Comparison of ENCODE assay signal across 8 cellular contexts in genomic region chr20:32470025-32470861, GRCh38.
DNase-seq lines count a peak whose midpoint lies in the region; ATAC-seq, FAIRE-seq and TF ChIP-seq lines count a peak whose summit lies in the region.

No MANE protein-coding gene starts in this region.

- no peaks in the 10 kb centered on the region for H3K79me2 ChIP-seq in KMS-11 (ENCODE audit: insufficient read depth, low read depth)

- H3K4me3 Mint-ChIP-seq in activated naive CD4-positive, alpha-beta T cell treated with anti-CD3 and anti-CD28 coated beads, Interleukin-2, amount 10 ng/mL, durations not matched to agents 7 days and 5 days, result no peak overlapping the region

- TF ChIP-seq EP300 in suprapubic skin (IDR thresholded peaks at IDR 0.05), result no peak

- H4K20me1 ChIP-seq in KMS-11 (ENCODE audit: insufficient read depth), result no peaks in the 10 kb centered on the region

- no peak overlapping the region for H2AFZ ChIP-seq in KMS-11 (ENCODE audit: low read depth)

- no peak for FAIRE-seq in small intestine (lab: Jason Lieb, UNC)

- H3K4me1 Mint-ChIP-seq in activated naive CD4-positive, alpha-beta T cell treated with anti-CD3 and anti-CD28 coated beads, Interleukin-2, amount 10 ng/mL, durations not matched to agents 7 days and 5 days, result no peaks in the 10 kb centered on the region

- 62 to 64% methylated on average over 27 of the region's 27 CpGs for WGBS in heart right ventricle, 2 donors
- WGBS in small intestine, 3 donors, result 49 to 65% (median 54%) methylated on average over 27 of the region's 27 CpGs
- 100% methylated on average over 1 of the region's 27 CpGs for WGBS in suprapubic skin

- no peak overlapping the region for H3K4me2 ChIP-seq in KMS-11

- no peaks in the 10 kb centered on the region for H3K27me3 Mint-ChIP-seq in activated naive CD4-positive, alpha-beta T cell treated with anti-CD3 and anti-CD28 coated beads, Interleukin-2, amount 10 ng/mL, durations not matched to agents 7 days and 5 days

- H3K9me3 Mint-ChIP-seq in activated naive CD4-positive, alpha-beta T cell treated with anti-CD3 and anti-CD28 coated beads, Interleukin-2, amount 10 ng/mL, durations not matched to agents 7 days and 5 days, result no peaks in the 10 kb centered on the region

- TF ChIP-seq CTCF in KMS-11 (conservative IDR thresholded peaks at IDR 0.05; ENCODE audit: low read depth, low read length) (peak; percentile 18; the same call in 1 of the 2 replicates), heart right ventricle (IDR thresholded peaks at IDR 0.05) (peak; percentile 22 to 78 (median 65)), suprapubic skin (IDR thresholded peaks at IDR 0.05) (peak in 1 of 2 donors; percentile 21)

- H3K27ac ChIP-seq in KMS-11 (no peak overlapping the region), heart right ventricle (peak overlapping the region; percentile 69 to 94 (median 82)), small intestine (ENCODE audit: low read depth in 1 of 2, low read length in 1 of 2) (peak overlapping the region; percentile 27 to 52), suprapubic skin (no peak overlapping the region)

- intact Hi-C loops in heart right ventricle (cut with DNase I), result no loop called here

- H3K9me3 ChIP-seq in heart right ventricle (no peaks in the 10 kb centered on the region), small intestine (ENCODE audit: control insufficient read depth, low read depth) (no peaks in the 10 kb centered on the region), suprapubic skin (no peaks in the 10 kb centered on the region)

- CTCF ChIA-PET in activated naive CD4-positive, alpha-beta T cell treated with anti-CD3 and anti-CD28 coated beads, Interleukin-2, amount 10 ng/mL, durations not matched to agents 7 days and 5 days (lab: Charles Lee), result interaction anchor here (1.1 kb wide), 1 partner anchor 38 kb away, joined by 4 read pairs; no protein-coding TSS in a partner anchor

- ATAC-seq in heart right ventricle, result peak; percentile 49 to 75 (median 66)
- no peak for ATAC-seq in GM21526 (IDR thresholded peaks at IDR 0.05; ENCODE audit: low FRiP score, unreplicated experiment)

- no peaks in the 10 kb centered on the region for H3K27me3 ChIP-seq in KMS-11 (ENCODE audit: insufficient read depth, low read depth)
- H3K27me3 ChIP-seq in heart right ventricle, result no peaks in the 10 kb centered on the region
- no peaks in the 10 kb centered on the region for H3K27me3 ChIP-seq in small intestine (ENCODE audit: control insufficient read depth in 2 of 2, insufficient read depth in 2 of 2, low read length in 2 of 2)
- H3K27me3 ChIP-seq in suprapubic skin, result no peaks in the 10 kb centered on the region

- no peak overlapping the region for H3K27ac Mint-ChIP-seq in activated naive CD4-positive, alpha-beta T cell treated with anti-CD3 and anti-CD28 coated beads, Interleukin-2, amount 10 ng/mL, durations not matched to agents 7 days and 5 days

- no peaks in the 10 kb centered on the region for H3K4me1 ChIP-seq in KMS-11 (ENCODE audit: low read depth, poor library complexity, severe bottlenecking)
- peaks cover 27 to 98% (median 80%) of the 10 kb centered on the region in 9 donors for H3K4me1 ChIP-seq in heart right ventricle
- no peaks in the 10 kb centered on the region for H3K4me1 ChIP-seq in small intestine (ENCODE audit: control insufficient read depth in 2 of 2, insufficient read depth in 1 of 2, low read depth in 1 of 2, low read length in 1 of 2)
- peaks cover 44% of the 10 kb centered on the region for H3K4me1 ChIP-seq in suprapubic skin

- H3K36me3 ChIP-seq in KMS-11 (ENCODE audit: insufficient read depth) (no peaks in the 10 kb centered on the region), heart right ventricle (peaks cover 0 to 27% (median 0%) of the 10 kb centered on the region in 9 donors), small intestine (ENCODE audit: control insufficient read depth in 2 of 2, insufficient read depth in 2 of 2, low read length in 2 of 2) (no peaks in the 10 kb centered on the region), suprapubic skin (no peaks in the 10 kb centered on the region)

- TF ChIP-seq POLR2A in suprapubic skin (IDR thresholded peaks at IDR 0.05), result no peak

- peak; percentile 80 for DNase-seq in EL
- DNase-seq in activated naive CD4-positive, alpha-beta T cell treated with anti-CD3 and anti-CD28 coated beads, Interleukin-2, amount 10 ng/mL, durations not matched to agents 7 days and 5 days, result peak; percentile 45
- peak; percentile 69 to 84 for DNase-seq in heart right ventricle
- DNase-seq in small intestine, result peak; percentile 66
- no peak for DNase-seq in middle frontal gyrus (ENCODE audit: extremely low spot score, low spot score)
- no peak for DNase-seq in suprapubic skin (ENCODE audit: low spot score in 2 of 2)

- H3K9ac ChIP-seq in KMS-11, result no peak overlapping the region

- H3K4me3 ChIP-seq in KMS-11 (IDR thresholded peaks at IDR 0.05; ENCODE audit: insufficient read depth, low read depth, low read length) (no peak overlapping the region), heart right ventricle (no peak overlapping the region), small intestine (ENCODE audit: low read depth in 1 of 2, low read length in 2 of 2) (no peak overlapping the region), suprapubic skin (no peak overlapping the region)

- H3K36me3 Mint-ChIP-seq in activated naive CD4-positive, alpha-beta T cell treated with anti-CD3 and anti-CD28 coated beads, Interleukin-2, amount 10 ng/mL, durations not matched to agents 7 days and 5 days, result no peaks in the 10 kb centered on the region

Comparison
In these comparisons a context has a peak if more than half of its experiments do, and no peak if none do; other contexts are left out.
1. DNase-seq: peak in EL (single experiment), activated naive CD4-positive, alpha-beta T cell treated with anti-CD3 and anti-CD28 coated beads, Interleukin-2, amount 10 ng/mL, durations not matched to agents 7 days and 5 days (single experiment), heart right ventricle (2 of 2) and small intestine (single experiment); none in middle frontal gyrus (single experiment) and suprapubic skin (0 of 2).
2. H3K27ac ChIP-seq: peak in heart right ventricle (10 of 10) and small intestine (2 of 2); none in KMS-11 (single experiment) and suprapubic skin (single experiment).